Comparison of ENCODE assay signal across 19 cellular contexts in the genomic region with DNA sequence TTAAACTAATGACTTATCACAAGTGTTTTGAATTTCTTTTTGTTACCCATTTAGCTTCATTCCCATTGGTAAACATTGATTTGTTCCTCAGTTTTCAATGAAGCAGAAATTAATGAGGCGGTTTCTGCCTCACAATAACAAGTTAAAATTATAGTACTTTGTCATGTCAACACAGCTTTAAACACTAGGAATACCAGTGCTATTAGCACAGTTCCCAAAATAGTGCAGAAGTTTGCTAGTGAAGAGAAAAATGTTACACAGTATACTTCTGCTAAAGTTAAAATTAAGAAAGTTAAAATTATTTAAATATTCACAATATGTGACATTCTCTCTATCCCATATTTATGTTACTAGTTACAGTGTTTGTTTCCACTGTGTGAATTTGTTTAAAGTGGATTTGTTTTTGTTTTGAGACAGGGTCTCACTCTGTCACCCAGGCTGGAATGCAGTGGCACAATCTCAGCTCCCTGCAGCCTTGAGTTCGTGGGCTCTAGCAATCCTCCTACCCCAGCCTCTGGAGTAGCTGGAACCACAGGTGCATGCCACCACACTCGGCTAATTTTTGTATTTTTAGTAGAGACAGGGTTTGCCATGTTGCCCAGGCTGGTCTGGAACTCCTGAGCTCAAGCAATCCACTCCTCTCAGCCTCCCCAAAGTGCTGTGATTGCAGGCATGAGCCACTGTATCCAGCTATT. TPM values are rescaled to one million over a fixed set of nuclear protein-coding genes. Genes with fewer than 3 reads are reported as not detected.
DNase-seq lines count a peak whose midpoint lies in the region; ATAC-seq and TF ChIP-seq lines count a peak whose summit lies in the region.
"Had no signal": no experiment of that assay in that cellular context is flagged by ENCODE, and none has a peak within 500 bp of the region (broad histone marks: within the 10 kb centered on the region; RNA-seq: fewer than 3 reads in every experiment).

No MANE protein-coding gene starts in this region.

- H2AFZ ChIP-seq in mesenchymal stem cell (ENCODE audit: low read depth, low read length) = no peak overlapping the region

- no peak overlapping the region for H4K91ac ChIP-seq in mesenchymal stem cell (ENCODE audit: low read length)

- TF ChIP-seq CTCF in cardiac muscle cell (IDR thresholded peaks at IDR 0.05; ENCODE audit: low read depth, low read length) (no peak), HEK293 (tag by site-specific recombination; IDR thresholded peaks at IDR 0.05) (no peak), gastroesophageal sphincter (IDR thresholded peaks at IDR 0.05) (no peak), upper lobe of right lung (IDR thresholded peaks at IDR 0.05) (no peak), omental fat pad (IDR thresholded peaks at IDR 0.05) (no peak)

- no peak for TF ChIP-seq POLR2A in gastroesophageal sphincter (IDR thresholded peaks at IDR 0.05)

- no peak overlapping the region for H3K18ac ChIP-seq in mesenchymal stem cell (ENCODE audit: low read depth in 1 of 2, low read length in 2 of 2)

- ATAC-seq in Right ventricle myocardium inferior (no peak), gastroesophageal sphincter (no peak), upper lobe of right lung (no peak), omental fat pad (ENCODE audit: low FRiP score) (no peak)
- ATAC-seq: A549, Panc1 had no signal

- H3K36me3 ChIP-seq in cardiac muscle cell (no peaks in the 10 kb centered on the region), HEK293 (ENCODE audit: control insufficient read depth in 2 of 2, insufficient read depth in 1 of 2, low read length in 2 of 2) (no peaks in the 10 kb centered on the region), gastroesophageal sphincter (no peaks in the 10 kb centered on the region), upper lobe of right lung (no peaks in the 10 kb centered on the region), mesenchymal stem cell (ENCODE audit: control insufficient read depth in 1 of 2, insufficient read depth in 2 of 2, low read depth in 1 of 2, low read length in 2 of 2) (no peaks in the 10 kb centered on the region)
- H3K36me3 ChIP-seq: SJSA1 had no signal

- no peak overlapping the region for H2AK5ac ChIP-seq in mesenchymal stem cell (ENCODE audit: low read length, severe bottlenecking)

- H3K27ac ChIP-seq in cardiac muscle cell (peak overlapping the region; percentile 69), HEK293 (ENCODE audit: extremely low read depth, low read depth, low read length) (no peak overlapping the region), gastroesophageal sphincter (peak overlapping the region in 3 of 4 donors; percentile 51 to 70 (median 62)), upper lobe of right lung (peak overlapping the region; percentile 1), mesenchymal stem cell (ENCODE audit: low read length, poor library complexity, severe bottlenecking) (no peak overlapping the region)
- H3K27ac ChIP-seq: A549, SJSA1 had no signal

- H3K9me3 ChIP-seq in cardiac muscle cell (ENCODE audit: low read depth) = no peaks in the 10 kb centered on the region
- no peaks in the 10 kb centered on the region for H3K9me3 ChIP-seq in HEK293 (ENCODE audit: control insufficient read depth, insufficient read depth, low read depth, low read length)
- no peaks in the 10 kb centered on the region for H3K9me3 ChIP-seq in gastroesophageal sphincter
- H3K9me3 ChIP-seq in upper lobe of right lung = no peaks in the 10 kb centered on the region
- no peaks in the 10 kb centered on the region for H3K9me3 ChIP-seq in mesenchymal stem cell (ENCODE audit: control insufficient read depth, low read length)
- H3K9me3 ChIP-seq: A549 had no signal

- WGBS in gastroesophageal sphincter (ENCODE audit: low coverage in 1 of 2), 2 donors = 46 to 50% methylated on average over 1 to 3 of the region's 3 CpGs
- WGBS in mesenchymal stem cell = 64% methylated on average over 3 of the region's 3 CpGs

- H3K23ac ChIP-seq in mesenchymal stem cell (ENCODE audit: low read length in 2 of 2) = no peak overlapping the region

- H2BK120ac ChIP-seq in mesenchymal stem cell (ENCODE audit: low read depth, low read length) = no peak overlapping the region

- no peaks in the 10 kb centered on the region for H3K79me1 ChIP-seq in mesenchymal stem cell (replicated peaks; ENCODE audit: low read length, poor library complexity, severe bottlenecking)

- CTCF ChIA-PET in HEK293 (lab: Yijun Ruan, JAX) = interaction anchor here (0.8 kb wide), 1 partner anchor 14 kb away, joined by 3 read pairs; no protein-coding TSS in a partner anchor

- H3K27me3 ChIP-seq in cardiac muscle cell (no peaks in the 10 kb centered on the region), gastroesophageal sphincter (no peaks in the 10 kb centered on the region), upper lobe of right lung (peaks cover 21% of the 10 kb centered on the region), mesenchymal stem cell (ENCODE audit: control insufficient read depth in 1 of 2, insufficient read depth in 1 of 2, low read length in 2 of 2) (peaks cover 27% of the 10 kb centered on the region in 2 experiments)

- intact Hi-C loops in Right ventricle myocardium inferior (cut with DNase I) = loop anchor here (5.0 kb wide), 1 partner anchor 158 kb away; a partner anchor contains a TSS
- intact Hi-C loops in upper lobe of right lung (cut with DNase I) = no loop called here

- H3K4ac ChIP-seq in mesenchymal stem cell (ENCODE audit: low read depth in 1 of 2, low read length in 2 of 2) = no peak overlapping the region

- no peak overlapping the region for H2BK15ac ChIP-seq in mesenchymal stem cell (ENCODE audit: low read depth, poor library complexity, severe bottlenecking)

- H3K4me2 ChIP-seq in mesenchymal stem cell (ENCODE audit: low read length, poor library complexity, severe bottlenecking) = no peak overlapping the region
- H3K4me2 ChIP-seq: A549 had no signal

- H3K4me1 ChIP-seq in cardiac muscle cell (ENCODE audit: low read depth) = peaks cover 35% of the 10 kb centered on the region
- peaks cover 26% of the 10 kb centered on the region for H3K4me1 ChIP-seq in HEK293 (ENCODE audit: control insufficient read depth, insufficient read depth, low read length)
- H3K4me1 ChIP-seq in gastroesophageal sphincter = peaks cover 0 to 51% (median 5%) of the 10 kb centered on the region in 3 donors
- no peaks in the 10 kb centered on the region for H3K4me1 ChIP-seq in upper lobe of right lung
- H3K4me1 ChIP-seq in mesenchymal stem cell (ENCODE audit: control insufficient read depth, insufficient read depth, low read depth, low read length) = peaks cover 8% of the 10 kb centered on the region

- no peak overlapping the region for H2BK5ac ChIP-seq in mesenchymal stem cell (ENCODE audit: low read depth, low read length, poor library complexity, severe bottlenecking)

- peak in 1 of 2 donors; percentile 37 for DNase-seq in cardiac muscle cell (ENCODE audit: low read depth in 1 of 2, low spot score in 1 of 2)
- DNase-seq in Right ventricle myocardium inferior (ENCODE audit: missing footprints) = no peak
- DNase-seq in upper lobe of right lung = no peak
- DNase-seq in omental fat pad (ENCODE audit: low spot score) = no peak
- no peak for DNase-seq in mesenchymal stem cell
- DNase-seq: DMS53, H9, Kasumi-1, NCI-H1694 treated with DMSO at 0.1 percent for 48 hours, NCI-H2081 treated with DMSO at 0.1 percent for 48 hours, NCI-H2171 treated with DMSO at 0.1 percent for 48 hours, NCI-H446, NCI-H526 treated with DMSO at 0.1 percent for 48 hours had no signal

- H4K8ac ChIP-seq in mesenchymal stem cell (ENCODE audit: low read length) = no peak overlapping the region

- H3K9ac ChIP-seq in mesenchymal stem cell (ENCODE audit: low read length) = no peak overlapping the region

- H2BK12ac ChIP-seq in mesenchymal stem cell (ENCODE audit: low read length in 2 of 2) = no peak overlapping the region

- no peak for TF ChIP-seq EP300 in gastroesophageal sphincter (IDR thresholded peaks at IDR 0.05)

- POLR2A ChIA-PET in HEK293 (lab: Yijun Ruan, JAX) = no interaction called here

- H3K4me3 ChIP-seq in cardiac muscle cell = no peak overlapping the region
- H3K4me3 ChIP-seq in HEK293 (ENCODE audit: low read depth, low read length) = no peak overlapping the region
- no peak overlapping the region for H3K4me3 ChIP-seq in gastroesophageal sphincter
- no peak overlapping the region for H3K4me3 ChIP-seq in upper lobe of right lung
- no peak overlapping the region for H3K4me3 ChIP-seq in mesenchymal stem cell (ENCODE audit: insufficient read depth in 1 of 2, low read depth in 1 of 2, low read length in 2 of 2)
- H3K4me3 ChIP-seq: A549, SJSA1 had no signal

- H3K14ac ChIP-seq in mesenchymal stem cell (ENCODE audit: low read length in 2 of 2) = no peak overlapping the region

TF ChIP-seq in HEK293, 187 proteins besides CTCF, POLR2A, EP300 and RAD21 (continues in another document):
- no peak for TF ChIP-seq ZNF174 (tag by site-specific recombination; IDR thresholded peaks at IDR 0.05)
- 0 out of 2 replicates have a peak, but pooled peaks have one; percentile 10 for TF ChIP-seq GFI1B (tag by site-specific recombination; IDR thresholded peaks at IDR 0.05)
- TF ChIP-seq, protein P1, sequence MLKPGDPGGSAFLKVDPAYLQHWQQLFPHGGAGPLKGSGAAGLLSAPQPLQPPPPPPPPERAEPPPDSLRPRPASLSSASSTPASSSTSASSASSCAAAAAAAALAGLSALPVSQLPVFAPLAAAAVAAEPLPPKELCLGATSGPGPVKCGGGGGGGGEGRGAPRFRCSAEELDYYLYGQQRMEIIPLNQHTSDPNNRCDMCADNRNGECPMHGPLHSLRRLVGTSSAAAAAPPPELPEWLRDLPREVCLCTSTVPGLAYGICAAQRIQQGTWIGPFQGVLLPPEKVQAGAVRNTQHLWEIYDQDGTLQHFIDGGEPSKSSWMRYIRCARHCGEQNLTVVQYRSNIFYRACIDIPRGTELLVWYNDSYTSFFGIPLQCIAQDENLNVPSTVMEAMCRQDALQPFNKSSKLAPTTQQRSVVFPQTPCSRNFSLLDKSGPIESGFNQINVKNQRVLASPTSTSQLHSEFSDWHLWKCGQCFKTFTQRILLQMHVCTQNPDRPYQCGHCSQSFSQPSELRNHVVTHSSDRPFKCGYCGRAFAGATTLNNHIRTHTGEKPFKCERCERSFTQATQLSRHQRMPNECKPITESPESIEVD (tag by site-specific recombination; IDR thresholded peaks at IDR 0.05) = peak; percentile 84
- peak; percentile 22; the same call in 1 of the 2 replicates for TF ChIP-seq ZNF394 (tag by site-specific recombination; IDR thresholded peaks at IDR 0.05; ENCODE audit: borderline replicate concordance)

RNA-seq across cellular contexts. Expression of a gene that starts 3.8 kb away (rescaled TPM):
- total RNA-seq in cardiac muscle cell (47.0 and 64.3 TPM in 2 replicates), Right ventricle myocardium inferior (11.7 TPM), gastroesophageal sphincter (10 to 100 TPM; 13.3 to 35.8 (median 31.1) TPM), upper lobe of right lung (30.6 TPM), omental fat pad (10 to 100 TPM in 1 of 4 donors, 1 to 10 TPM in 3; 6.4 to 23.8 (median 8.7) TPM)
- polyA plus RNA-seq in cardiac muscle cell = 70.8 and 90.2 TPM in 2 replicates
- polyA plus RNA-seq in mesenchymal stem cell (2013, experiment 1 of 2) = 21.7 TPM
- 20.5 TPM for polyA plus RNA-seq in mesenchymal stem cell (2013, experiment 2 of 2)
- polyA plus RNA-seq: CD14-positive monocyte had no signal

Comparison
In these comparisons a context has a peak if more than half of its experiments do, and no peak if none do; other contexts are left out.
1. H3K27ac ChIP-seq: peak in cardiac muscle cell (single experiment), gastroesophageal sphincter (3 of 4) and upper lobe of right lung (single experiment); none in HEK293 (single experiment) and mesenchymal stem cell (single experiment).